Comparison of ENCODE assay signal across 24 cellular contexts in the genomic region with DNA sequence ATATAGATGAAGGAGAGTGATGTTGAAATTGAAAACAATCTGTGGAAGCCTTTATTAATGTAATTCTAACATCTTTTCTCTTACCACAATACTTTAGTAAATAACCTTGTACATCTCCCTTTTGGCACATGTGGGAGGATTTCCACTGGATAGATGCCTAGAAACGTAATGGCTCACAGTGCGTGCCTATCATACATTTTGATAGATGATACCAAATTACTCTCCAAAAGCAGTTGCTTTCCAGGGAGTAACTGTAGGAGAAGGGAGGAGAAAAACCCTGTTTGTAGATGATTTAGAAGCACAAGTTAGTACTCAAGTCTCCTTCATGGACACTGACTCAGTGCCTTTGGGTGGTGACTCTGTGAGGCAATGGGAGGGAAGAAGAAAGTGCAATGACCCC.
"Had no signal": no experiment of that assay in that cellular context is flagged by ENCODE, and none has a peak within 500 bp of the region (broad histone marks: within the 10 kb centered on the region; RNA-seq: fewer than 3 reads in every experiment).

No MANE protein-coding gene starts in this region.

- H2AFZ ChIP-seq: parathyroid adenoma had no signal

- H3K4me2 ChIP-seq: smooth muscle cell had no signal

- H3K9ac ChIP-seq: parathyroid adenoma had no signal

- H3K27ac ChIP-seq: left ventricle myocardium inferior, parathyroid adenoma, right atrium auricular region, right lobe of liver, stomach, testis, thyroid gland, transverse colon, upper lobe of left lung, vagina had no signal

- DNase-seq: hypothalamus; islet precursor cell; left ventricle myocardium inferior; mesendoderm; naive thymus-derived CD4-positive, alpha-beta T cell; nucleus accumbens; right lobe of liver; stimulated activated CD4-positive, alpha-beta T cell treated with anti-CD3 and anti-CD28 coated beads, Interleukin-1b, Interleukin-23, amount 100 ng/mL, for 48 hours; stimulated activated CD4-positive, alpha-beta T cell treated with anti-CD3 and anti-CD28 coated beads, Interleukin-4, amount 100 ng/mL, for 1 hour; stimulated activated naive B cell treated with anti-CD40 and anti-IgM and Interleukin-4, amounts not matched to agents 10 μg/mL and 1 μg/mL and 100 μg/mL, for 72 hours; stimulated activated naive CD8-positive, alpha-beta T cell treated with anti-CD3 and anti-CD28 coated beads, Interleukin-15, Interleukin-2, amounts not matched to agents 100 U/mL and 50 U/mL, for 24 hours; stomach; testis; thyroid gland; transverse colon; upper lobe of left lung had no signal

- H3K27ac Mint-ChIP-seq: mesothelial cell of epicardium; naive thymus-derived CD4-positive, alpha-beta T cell; natural killer cell treated with Interleukin-12 subunit alpha and Interleukin-12 subunit beta and Interleukin-15 and Interleukin-18, amount 100 ng/mL, for 72 hours; progenitor cell of endocrine pancreas; stimulated activated naive B cell treated with anti-CD40 and anti-IgM and Interleukin-4, amounts not matched to agents 10 μg/mL and 1 μg/mL and 100 μg/mL, for 72 hours had no signal

- H3K9me3 ChIP-seq: left ventricle myocardium inferior, right atrium auricular region, right lobe of liver, stomach, testis, thyroid gland, transverse colon, upper lobe of left lung, vagina had no signal

- H3K79me2 ChIP-seq: parathyroid adenoma had no signal

- H3K4me3 Mint-ChIP-seq: mesothelial cell of epicardium; naive thymus-derived CD4-positive, alpha-beta T cell; natural killer cell treated with Interleukin-12 subunit alpha and Interleukin-12 subunit beta and Interleukin-15 and Interleukin-18, amount 100 ng/mL, for 72 hours; neural crest cell; stimulated activated naive B cell treated with anti-CD40 and anti-IgM and Interleukin-4, amounts not matched to agents 10 μg/mL and 1 μg/mL and 100 μg/mL, for 72 hours had no signal

- H3K27me3 Mint-ChIP-seq: naive thymus-derived CD4-positive, alpha-beta T cell; natural killer cell treated with Interleukin-12 subunit alpha and Interleukin-12 subunit beta and Interleukin-15 and Interleukin-18, amount 100 ng/mL, for 72 hours; progenitor cell of endocrine pancreas; stimulated activated naive B cell treated with anti-CD40 and anti-IgM and Interleukin-4, amounts not matched to agents 10 μg/mL and 1 μg/mL and 100 μg/mL, for 72 hours had no signal

- H3K9me3 Mint-ChIP-seq: neural crest cell had no signal

- H3K4me1 ChIP-seq: parathyroid adenoma, right atrium auricular region, right lobe of liver, stomach, testis, thyroid gland, transverse colon, upper lobe of left lung, vagina had no signal

- H3K36me3 Mint-ChIP-seq: naive thymus-derived CD4-positive, alpha-beta T cell; natural killer cell treated with Interleukin-12 subunit alpha and Interleukin-12 subunit beta and Interleukin-15 and Interleukin-18, amount 100 ng/mL, for 72 hours had no signal

- H3K27me3 ChIP-seq: right atrium auricular region, right lobe of liver, stomach, testis, thyroid gland, transverse colon, upper lobe of left lung, vagina had no signal

- H3K4me1 Mint-ChIP-seq: naive thymus-derived CD4-positive, alpha-beta T cell; neural crest cell; stimulated activated naive B cell treated with anti-CD40 and anti-IgM and Interleukin-4, amounts not matched to agents 10 μg/mL and 1 μg/mL and 100 μg/mL, for 72 hours had no signal
